In genomic region chr7:130292682-130293257, GRCh38 we compare ENCODE assay signal across 9 cellular contexts. TPM values are rescaled to one million over a fixed set of nuclear protein-coding genes. Genes with fewer than 3 reads are reported as not detected.
DNase-seq lines count a peak whose midpoint lies in the region; ATAC-seq and TF ChIP-seq lines count a peak whose summit lies in the region.
"Had no signal": no experiment of that assay in that cellular context is flagged by ENCODE, and none has a peak within 500 bp of the region (broad histone marks: within the 10 kb centered on the region; RNA-seq: fewer than 3 reads in every experiment).

A gene with protein sequence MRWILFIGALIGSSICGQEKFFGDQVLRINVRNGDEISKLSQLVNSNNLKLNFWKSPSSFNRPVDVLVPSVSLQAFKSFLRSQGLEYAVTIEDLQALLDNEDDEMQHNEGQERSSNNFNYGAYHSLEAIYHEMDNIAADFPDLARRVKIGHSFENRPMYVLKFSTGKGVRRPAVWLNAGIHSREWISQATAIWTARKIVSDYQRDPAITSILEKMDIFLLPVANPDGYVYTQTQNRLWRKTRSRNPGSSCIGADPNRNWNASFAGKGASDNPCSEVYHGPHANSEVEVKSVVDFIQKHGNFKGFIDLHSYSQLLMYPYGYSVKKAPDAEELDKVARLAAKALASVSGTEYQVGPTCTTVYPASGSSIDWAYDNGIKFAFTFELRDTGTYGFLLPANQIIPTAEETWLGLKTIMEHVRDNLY (plus strand): TSS chr7:130293161. CDS start chr7:130293181, 20 bp downstream.

- H3K4me1 ChIP-seq in neuronal stem cell (ENCODE audit: control insufficient read depth in 2 of 2, insufficient read depth in 1 of 2, low read depth in 1 of 2, low read length in 2 of 2) (peaks cover 7% of the 10 kb centered on the region in 2 donors), uterus (no peaks in the 10 kb centered on the region)

- H3K36me3 ChIP-seq in MG63 (no peaks in the 10 kb centered on the region; the same call in 1 of the 2 replicates), neuronal stem cell (replicated peaks in 1 of 2; ENCODE audit: control insufficient read depth in 2 of 2, insufficient read depth in 2 of 2, low read length in 2 of 2) (no peaks in the 10 kb centered on the region), uterus (no peaks in the 10 kb centered on the region)

- H3K18ac ChIP-seq in neuronal stem cell (ENCODE audit: low read length): no peak within 1 kb of the TSS

- no peak within 1 kb of the TSS for H4K8ac ChIP-seq in neuronal stem cell (ENCODE audit: low read depth, low read length)

- H3K27me3 ChIP-seq in MG63: no peaks in the 10 kb centered on the region
- no peaks in the 10 kb centered on the region for H3K27me3 ChIP-seq in neuronal stem cell (ENCODE audit: control insufficient read depth in 3 of 3, insufficient read depth in 3 of 3, low read depth in 1 of 3, low read length in 3 of 3)
- no peaks in the 10 kb centered on the region for H3K27me3 ChIP-seq in uterus

- H2BK12ac ChIP-seq in neuronal stem cell (ENCODE audit: low read length): no peak within 1 kb of the TSS

- H3K79me1 ChIP-seq in neuronal stem cell (ENCODE audit: low read depth, low read length): no peaks in the 10 kb centered on the region

- no peak within 1 kb of the TSS for H3K9ac ChIP-seq in neuronal stem cell (ENCODE audit: low read depth, low read length, poor library complexity)

- peak; percentile 99 for DNase-seq in Daoy (ENCODE audit: low read depth)
- peak; percentile 88 for DNase-seq in MG63
- DNase-seq in cardiac fibroblast (ENCODE audit: low read depth in 2 of 2): peak; percentile 90 to 99
- DNase-seq in neuronal stem cell (ENCODE audit: low spot score): no peak
- no peak for DNase-seq in midbrain (lab: John Stamatoyannopoulos, UW)
- DNase-seq in uterus: no peak
- DNase-seq in NCI-H2107 treated with DMSO at 0.1 percent for 48 hours (lab: John Stamatoyannopoulos, UW; ENCODE audit: unreplicated experiment): no peak
- DNase-seq: amygdala had no signal

- H3K4me2 ChIP-seq in neuronal stem cell (ENCODE audit: insufficient read depth, low read length, poor library complexity, severe bottlenecking): no peak within 1 kb of the TSS

- H3K23ac ChIP-seq in neuronal stem cell (ENCODE audit: low read depth, low read length, poor library complexity): no peak within 1 kb of the TSS

- no peak for TF ChIP-seq CTCF in cardiac fibroblast (IDR thresholded peaks at IDR 0.05; ENCODE audit: low read depth, low read length)
- TF ChIP-seq CTCF in uterus (IDR thresholded peaks at IDR 0.05): no peak

- no peak within 1 kb of the TSS for H2AK5ac ChIP-seq in neuronal stem cell (ENCODE audit: low read depth, low read length)

- H3K14ac ChIP-seq in neuronal stem cell (ENCODE audit: low read length): no peak within 1 kb of the TSS

- H3K27ac ChIP-seq in neuronal stem cell (replicated peaks; ENCODE audit: low read length) (no peak within 1 kb of the TSS), uterus (peak within 1 kb of the TSS in 1 of 2 donors; percentile 20)

- H3K4me3 ChIP-seq in MG63 (peak within 1 kb of the TSS; percentile 36), cardiac fibroblast (replicated peaks in 1 of 2; ENCODE audit: low read depth in 2 of 2, low read length in 2 of 2) (no peak within 1 kb of the TSS), neuronal stem cell (ENCODE audit: low read length in 2 of 2) (no peak within 1 kb of the TSS), uterus (no peak within 1 kb of the TSS)

- intact Hi-C loops in uterus (cut with DNase I; ENCODE audit: low total_unique reads): no loop called here

- no peak within 1 kb of the TSS for H2BK15ac ChIP-seq in neuronal stem cell (ENCODE audit: low read length)

- no peak within 1 kb of the TSS for H3K4ac ChIP-seq in neuronal stem cell (ENCODE audit: low read length)

- no peak for TF ChIP-seq POLR2A in uterus (IDR thresholded peaks at IDR 0.05)

- H2AFZ ChIP-seq in neuronal stem cell (ENCODE audit: low read length): peak within 1 kb of the TSS; percentile 49

- H3K9me3 ChIP-seq in MG63 (no peaks in the 10 kb centered on the region), neuronal stem cell (replicated peaks in 1 of 2; ENCODE audit: control insufficient read depth in 2 of 2, insufficient read depth in 1 of 2, low read depth in 1 of 2, low read length in 2 of 2) (no peaks in the 10 kb centered on the region), uterus (no peaks in the 10 kb centered on the region)

- H4K91ac ChIP-seq in neuronal stem cell (ENCODE audit: low read depth, low read length, poor library complexity): no peak within 1 kb of the TSS

- ATAC-seq in HG03571 (IDR thresholded peaks at IDR 0.05; ENCODE audit: unreplicated experiment): no peak

- no peak within 1 kb of the TSS for H2BK120ac ChIP-seq in neuronal stem cell (ENCODE audit: low read depth, low read length)

- no peak within 1 kb of the TSS for H2BK5ac ChIP-seq in neuronal stem cell (ENCODE audit: low read length)

- no CpG with 5 or more reads among the region's 1 CpG for WGBS in neuronal stem cell (ENCODE audit: extremely low coverage in 2 of 2, insufficient read length in 2 of 2, insufficient replicate concordance in 1 of 2), 2 donors

RNA-seq across cellular contexts. Expression of the gene that starts here (rescaled TPM):
- 85.6 and 98.8 TPM in 2 replicates for total RNA-seq in Daoy (2014; rRNA removed; shearing (Covaris generic))
- 238 and 337 TPM in 2 replicates for total RNA-seq in MG63 (2014; rRNA removed; shearing (Covaris generic); ENCODE audit: low replicate concordance)
- polyA plus RNA-seq in neuronal stem cell (2013, experiment 1 of 2): 0.04 TPM
- 0.11 TPM for polyA plus RNA-seq in neuronal stem cell (2013, experiment 2 of 2)
- 1 to 10 TPM in 1 of 4 donors, not detected in 3; 1.3 TPM for total RNA-seq in uterus

Comparison
In these comparisons a context has a peak if more than half of its experiments do, and no peak if none do; other contexts are left out.
1. RNA of the gene that starts here (total RNA-seq): 238 to 337 TPM in MG63 and 85.6 to 98.8 TPM in Daoy; 1.3 TPM in uterus; every median in the first group is over 10 times any median in the second.
2. DNase-seq: peak in Daoy (single experiment), MG63 (single experiment) and cardiac fibroblast (2 of 2); none in neuronal stem cell (single experiment), midbrain (single experiment), uterus (0 of 2) and NCI-H2107 treated with DMSO at 0.1 percent for 48 hours (single experiment).